Comparison of ENCODE assay signal across 8 cellular contexts in genomic region chr2:160994141-160995002, GRCh38.
A peak's percentile ranks its signal among the peaks of the same experiment; 100 is the strongest.
DNase-seq lines count a peak whose midpoint lies in the region; ATAC-seq and TF ChIP-seq lines count a peak whose summit lies in the region.

No MANE protein-coding gene starts in this region.

- H3K4me1 ChIP-seq in vagina = peaks cover 5% of the 10 kb centered on the region

- H3K27ac Mint-ChIP-seq in HFFc6 = peak overlapping the region; percentile 35; the same call in 1 of the 2 replicates
- no peak overlapping the region for H3K27ac Mint-ChIP-seq in activated naive CD8-positive, alpha-beta T cell
- peak overlapping the region; percentile 49 for H3K27ac Mint-ChIP-seq in progenitor cell of endocrine pancreas

- H3K9me3 ChIP-seq in vagina = no peaks in the 10 kb centered on the region

- H3K36me3 Mint-ChIP-seq in HFFc6 (ENCODE audit: low read depth) = no peaks in the 10 kb centered on the region
- H3K36me3 Mint-ChIP-seq in activated naive CD8-positive, alpha-beta T cell = no peaks in the 10 kb centered on the region
- no peaks in the 10 kb centered on the region for H3K36me3 Mint-ChIP-seq in progenitor cell of endocrine pancreas (ENCODE audit: insufficient read depth)

- H3K4me1 Mint-ChIP-seq in HFFc6 (ENCODE audit: low read depth) (peaks cover 14% of the 10 kb centered on the region), progenitor cell of endocrine pancreas (ENCODE audit: low read depth) (peaks cover 8% of the 10 kb centered on the region)
- peaks cover 9% of the 10 kb centered on the region for H3K4me1 Mint-ChIP-seq in activated naive CD8-positive, alpha-beta T cell (ENCODE audit: low read depth)

- H3K27ac ChIP-seq in vagina = peak overlapping the region; percentile 43

- H3K4me3 ChIP-seq in vagina = no peak overlapping the region

- DNase-seq in HFFc6 = peak; percentile 91
- peak; percentile 60 for DNase-seq in MV-4-11 (lab: John Stamatoyannopoulos, UW)
- DNase-seq in Right ventricle myocardium superior = peak; percentile 47
- DNase-seq in progenitor cell of endocrine pancreas (ENCODE audit: low spot score, unreplicated experiment) = peak; percentile 62
- DNase-seq in vagina (ENCODE audit: extremely low spot score in 2 of 2) = no peak

- H3K27me3 Mint-ChIP-seq in HFFc6 (ENCODE audit: insufficient read depth) = no peaks in the 10 kb centered on the region
- no peaks in the 10 kb centered on the region for H3K27me3 Mint-ChIP-seq in activated naive CD8-positive, alpha-beta T cell
- H3K27me3 Mint-ChIP-seq in progenitor cell of endocrine pancreas = no peaks in the 10 kb centered on the region

- no peaks in the 10 kb centered on the region for H3K27me3 ChIP-seq in vagina

- ATAC-seq in SK-N-SH treated with all-trans-retinoic acid at 6 μM for 48 hours (peak; percentile 95), Right ventricle myocardium superior (ENCODE audit: poor library complexity) (peak; percentile 94)

- H3K9me3 Mint-ChIP-seq in HFFc6 = no peaks in the 10 kb centered on the region
- H3K9me3 Mint-ChIP-seq in activated naive CD8-positive, alpha-beta T cell (ENCODE audit: low read depth) = no peaks in the 10 kb centered on the region
- H3K9me3 Mint-ChIP-seq in progenitor cell of endocrine pancreas (ENCODE audit: low read depth) = no peaks in the 10 kb centered on the region

- intact Hi-C loops in Right ventricle myocardium superior (cut with DNase I) = loop anchor here (5.0 kb wide), 1 partner anchor 882 kb away; no protein-coding TSS in a partner anchor
- intact Hi-C loops in vagina (cut with DNase I) = loop anchor here (10.0 kb wide), 1 partner anchor 740 kb away; no protein-coding TSS in a partner anchor

- TF ChIP-seq CTCF in GM12872 (IDR thresholded peaks at IDR 0.05; ENCODE audit: insufficient read depth, low read depth, low read length) (peak; percentile 78), HFFc6 (IDR thresholded peaks at IDR 0.05) (peak; percentile 96), progenitor cell of endocrine pancreas (IDR thresholded peaks at IDR 0.05; ENCODE audit: unreplicated experiment) (peak; percentile 87), vagina (IDR thresholded peaks at IDR 0.05) (peak; percentile 56 to 95 (median 83))

- H3K36me3 ChIP-seq in vagina = no peaks in the 10 kb centered on the region

- no peak for TF ChIP-seq POLR2A in vagina (IDR thresholded peaks at IDR 0.05)

- H3K4me3 Mint-ChIP-seq in HFFc6 = peak overlapping the region; percentile 41
- peak overlapping the region; percentile 30 for H3K4me3 Mint-ChIP-seq in activated naive CD8-positive, alpha-beta T cell
- no peak overlapping the region for H3K4me3 Mint-ChIP-seq in progenitor cell of endocrine pancreas (ENCODE audit: low read depth)

TF ChIP-seq in SK-N-SH treated with all-trans-retinoic acid at 6 μM for 48 hours, 23 proteins besides CTCF, POLR2A, EP300 and RAD21 (continues in another document):
- TF ChIP-seq PATZ1 (CRISPR knock-in tag; IDR thresholded peaks at IDR 0.05; ENCODE audit: borderline replicate concordance) = no peak
- TF ChIP-seq ZNF8 (CRISPR knock-in tag; IDR thresholded peaks at IDR 0.05) = no peak
- no peak for TF ChIP-seq CREB5 (CRISPR knock-in tag; IDR thresholded peaks at IDR 0.05; ENCODE audit: low read depth)
- TF ChIP-seq SNAI2 (CRISPR knock-in tag; IDR thresholded peaks at IDR 0.05) = no peak
- TF ChIP-seq BACH2 (CRISPR knock-in tag; IDR thresholded peaks at IDR 0.05; ENCODE audit: borderline replicate concordance) = no peak
- TF ChIP-seq ISL1 (CRISPR knock-in tag; IDR thresholded peaks at IDR 0.05) = no peak
- TF ChIP-seq ZC3H10 (CRISPR knock-in tag; IDR thresholded peaks at IDR 0.05) = no peak
- TF ChIP-seq ZNF70 (CRISPR knock-in tag; IDR thresholded peaks at IDR 0.05) = no peak
- TF ChIP-seq TSHZ2 (CRISPR knock-in tag; IDR thresholded peaks at IDR 0.05) = no peak
- no peak for TF ChIP-seq TOX (CRISPR knock-in tag; IDR thresholded peaks at IDR 0.05; ENCODE audit: borderline replicate concordance)
- no peak for TF ChIP-seq ZFP3 (CRISPR knock-in tag; IDR thresholded peaks at IDR 0.05)
- TF ChIP-seq RARB (CRISPR knock-in tag; IDR thresholded peaks at IDR 0.05) = no peak
- no peak for TF ChIP-seq TCF4 (CRISPR knock-in tag; IDR thresholded peaks at IDR 0.05; ENCODE audit: borderline replicate concordance)
- TF ChIP-seq ARNTL (CRISPR knock-in tag; IDR thresholded peaks at IDR 0.05; ENCODE audit: borderline replicate concordance, low read depth) = no peak
- no peak for TF ChIP-seq POU6F1 (CRISPR knock-in tag; IDR thresholded peaks at IDR 0.05; ENCODE audit: borderline replicate concordance, low read depth)
- no peak for TF ChIP-seq CSRNP3 (CRISPR knock-in tag; IDR thresholded peaks at IDR 0.05)
- TF ChIP-seq GLIS3 (CRISPR knock-in tag; IDR thresholded peaks at IDR 0.05) = no peak
- TF ChIP-seq PPARA (CRISPR knock-in tag; IDR thresholded peaks at IDR 0.05; ENCODE audit: borderline replicate concordance) = no peak

Comparison
In these comparisons a context has a peak if more than half of its experiments do, and no peak if none do; other contexts are left out.
1. DNase-seq: peak in HFFc6 (single experiment), MV-4-11 (single experiment), Right ventricle myocardium superior (single experiment) and progenitor cell of endocrine pancreas (single experiment); none in vagina (0 of 2).
2. Peak in every context shown above with its lines, with median percentiles within 50 percentile points of each other: CTCF ChIP-seq.